ENCODE assay signal across 20 cellular contexts in the genomic region with DNA sequence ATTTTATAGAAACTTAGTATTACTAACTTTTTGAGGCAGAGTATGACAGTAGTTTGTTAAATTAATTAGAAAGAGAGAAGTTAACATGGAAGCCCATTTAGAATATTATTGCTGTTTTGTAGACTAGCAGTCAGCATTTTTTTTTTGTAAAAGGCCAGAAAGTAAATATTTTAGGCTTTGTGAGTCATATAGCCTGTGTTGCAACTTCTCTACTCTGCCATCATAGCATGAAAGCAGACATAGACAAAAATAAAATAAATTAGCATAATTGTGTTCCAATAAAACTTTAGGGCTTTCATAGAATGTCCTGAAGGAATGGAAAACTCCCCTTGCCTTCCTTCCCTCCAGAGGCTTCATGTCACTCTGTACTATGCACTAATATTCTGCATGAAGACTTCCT. TPM values are rescaled to one million over a fixed set of nuclear protein-coding genes. Genes with fewer than 3 reads are reported as not detected.
DNase-seq lines count a peak whose midpoint lies in the region; ATAC-seq and TF ChIP-seq lines count a peak whose summit lies in the region.
"Had no signal": no experiment of that assay in that cellular context is flagged by ENCODE, and none has a peak within 500 bp of the region (broad histone marks: within the 10 kb centered on the region; RNA-seq: fewer than 3 reads in every experiment).

No MANE protein-coding gene starts in this region.

- no peak overlapping the region for H2AK5ac ChIP-seq in mesenchymal stem cell (ENCODE audit: low read length, severe bottlenecking)

- H3K18ac ChIP-seq in mesenchymal stem cell (ENCODE audit: low read depth in 1 of 2, low read length in 2 of 2) = no peak overlapping the region

- no peak overlapping the region for H3K14ac ChIP-seq in mesenchymal stem cell (ENCODE audit: low read length in 2 of 2)

- no peak for TF ChIP-seq CTCF in choroid plexus epithelial cell (conservative IDR thresholded peaks at IDR 0.05; ENCODE audit: low read depth, low read length)

- no peaks in the 10 kb centered on the region for H3K79me1 ChIP-seq in mesenchymal stem cell (replicated peaks; ENCODE audit: low read length, poor library complexity, severe bottlenecking)

- in situ Hi-C loops in ACHN (cut with HindIII; ENCODE audit: low pct_ligation_motif_present, low pct_unique_long_range_greater_than_20kb, low sequenced_read_pairs) = loop anchor here (25.0 kb wide), 1 partner anchor 195 kb away; a partner anchor contains a TSS

- no peak for TF ChIP-seq EP300 in Ishikawa (IDR thresholded peaks at IDR 0.05; ENCODE audit: borderline replicate concordance)

- TF ChIP-seq RAD21 in Ishikawa (IDR thresholded peaks at IDR 0.05; ENCODE audit: low read depth) = no peak

- no peak overlapping the region for H2BK120ac ChIP-seq in mesenchymal stem cell (ENCODE audit: low read depth, low read length)

- no peak overlapping the region for H2BK5ac ChIP-seq in mesenchymal stem cell (ENCODE audit: low read depth, low read length, poor library complexity, severe bottlenecking)

- no peak overlapping the region for H2AFZ ChIP-seq in mesenchymal stem cell (ENCODE audit: low read depth, low read length)

- H3K9me3 ChIP-seq in mesenchymal stem cell (ENCODE audit: control insufficient read depth, low read length) = no peaks in the 10 kb centered on the region
- H3K9me3 ChIP-seq: ascending aorta, heart left ventricle, SJSA1, tibial nerve had no signal

- no peak overlapping the region for H3K27ac ChIP-seq in mesenchymal stem cell (ENCODE audit: low read length, poor library complexity, severe bottlenecking)
- H3K27ac ChIP-seq: ascending aorta, coronary artery, epithelial cell of prostate, heart left ventricle, HL-60, SJSA1, tibial nerve had no signal

- DNase-seq in EH (ENCODE audit: low read depth) (peak; percentile 72), choroid plexus epithelial cell (ENCODE audit: low read depth) (peak; percentile 75), mesenchymal stem cell (peak; percentile 65), ACHN (no peak), DMS 273 (lab: John Stamatoyannopoulos, UW; ENCODE audit: unreplicated experiment) (no peak)
- DNase-seq: activated CD4-positive, alpha-beta T cell treated with anti-CD3 and anti-CD28 coated beads for 36 hours; activated gamma-delta T cell treated with Interleukin-2 at 50 U/mL for 16 hours; C1 segment of cervical spinal cord; heart left ventricle; KBM-7; NCI-H2227 treated with DMSO at 0.1 percent for 48 hours; stimulated activated naive B cell treated with anti-CD40 and anti-IgM and Interleukin-4, amounts not matched to agents 10 μg/mL and 1 μg/mL and 100 μg/mL, for 72 hours had no signal

- H3K4me3 ChIP-seq in choroid plexus epithelial cell (ENCODE audit: low read depth, low read length) (no peak overlapping the region), mesenchymal stem cell (ENCODE audit: insufficient read depth in 1 of 2, low read depth in 1 of 2, low read length in 2 of 2) (no peak overlapping the region)
- H3K4me3 ChIP-seq: ascending aorta, coronary artery, heart left ventricle, SJSA1, tibial nerve had no signal

- ATAC-seq in HG03139 (IDR thresholded peaks at IDR 0.05; ENCODE audit: unreplicated experiment) = no peak
- ATAC-seq: activated CD4-positive, alpha-beta T cell treated with anti-CD3 and anti-CD28 coated beads for 36 hours; heart left ventricle; stimulated activated naive B cell treated with anti-CD40 and anti-IgM and Interleukin-4, amounts not matched to agents 10 μg/mL and 1 μg/mL and 100 μg/mL, for 72 hours had no signal

- H3K36me3 ChIP-seq in mesenchymal stem cell (ENCODE audit: control insufficient read depth in 1 of 2, insufficient read depth in 2 of 2, low read depth in 1 of 2, low read length in 2 of 2) = no peaks in the 10 kb centered on the region
- H3K36me3 ChIP-seq: ascending aorta, heart left ventricle, SJSA1, tibial nerve had no signal

- H4K8ac ChIP-seq in mesenchymal stem cell (ENCODE audit: low read length) = no peak overlapping the region

- H3K4me1 ChIP-seq in mesenchymal stem cell (ENCODE audit: control insufficient read depth, insufficient read depth, low read depth, low read length) = no peaks in the 10 kb centered on the region
- H3K4me1 ChIP-seq: ascending aorta, heart left ventricle, tibial nerve had no signal

- H3K4me2 ChIP-seq in mesenchymal stem cell (ENCODE audit: low read length, poor library complexity, severe bottlenecking) = no peak overlapping the region

- H3K23ac ChIP-seq in mesenchymal stem cell (ENCODE audit: low read length in 2 of 2) = no peak overlapping the region

- H3K9ac ChIP-seq in mesenchymal stem cell (ENCODE audit: low read length) = peak overlapping the region; percentile 35

- H4K91ac ChIP-seq in mesenchymal stem cell (ENCODE audit: low read length) = no peak overlapping the region

- no peak overlapping the region for H2BK12ac ChIP-seq in mesenchymal stem cell (ENCODE audit: low read length in 2 of 2)

- H3K27me3 ChIP-seq in mesenchymal stem cell (ENCODE audit: control insufficient read depth in 1 of 2, insufficient read depth in 1 of 2, low read length in 2 of 2) = no peaks in the 10 kb centered on the region
- H3K27me3 ChIP-seq: ascending aorta, heart left ventricle, SJSA1, tibial nerve had no signal

- no peak overlapping the region for H3K4ac ChIP-seq in mesenchymal stem cell (ENCODE audit: low read depth in 1 of 2, low read length in 2 of 2)

- no peak overlapping the region for H2BK15ac ChIP-seq in mesenchymal stem cell (ENCODE audit: low read depth, poor library complexity, severe bottlenecking)

TF ChIP-seq in Ishikawa, 13 proteins besides CTCF, POLR2A, EP300 and RAD21:
- 0 out of 2 replicates have a peak, but pooled peaks have one; percentile 27 for TF ChIP-seq CEBPB (IDR thresholded peaks at IDR 0.05)
- no peak for TF ChIP-seq FOXM1 (IDR thresholded peaks at IDR 0.05; ENCODE audit: borderline replicate concordance, low read depth)

RNA-seq across cellular contexts. Expression of a gene that starts 12.3 kb away (rescaled TPM):
- 15.6 TPM for polyA plus RNA-seq in mesenchymal stem cell (2013, experiment 1 of 2)
- 14.8 TPM for polyA plus RNA-seq in mesenchymal stem cell (2013, experiment 2 of 2)

Comparison
In these comparisons a context has a peak if more than half of its experiments do, and no peak if none do; other contexts are left out.
1. DNase-seq: peak in EH (single experiment), choroid plexus epithelial cell (single experiment) and mesenchymal stem cell (single experiment); none in ACHN (single experiment) and DMS 273 (single experiment).